1 cellular context compared by ENCODE assay signal in genomic region chr16:400061-400540, GRCh38.
TF ChIP-seq lines count a peak whose summit lies in the region.

No MANE protein-coding gene starts in this region.

TF ChIP-seq in HepG2, 621 proteins besides CTCF, POLR2A, EP300 and RAD21:
- no peak for TF ChIP-seq ZNF792 (CRISPR knock-in tag; IDR thresholded peaks at IDR 0.05)
- TF ChIP-seq ZNF335 (CRISPR knock-in tag; IDR thresholded peaks at IDR 0.05), result no peak
- TF ChIP-seq MED1 (CRISPR knock-in tag; IDR thresholded peaks at IDR 0.05), result no peak
- no peak for TF ChIP-seq ZNF644 (CRISPR knock-in tag; IDR thresholded peaks at IDR 0.05; ENCODE audit: low read depth)
- TF ChIP-seq ZNF670 (CRISPR knock-in tag; IDR thresholded peaks at IDR 0.05; ENCODE audit: borderline replicate concordance), result no peak
- TF ChIP-seq, protein P1, sequence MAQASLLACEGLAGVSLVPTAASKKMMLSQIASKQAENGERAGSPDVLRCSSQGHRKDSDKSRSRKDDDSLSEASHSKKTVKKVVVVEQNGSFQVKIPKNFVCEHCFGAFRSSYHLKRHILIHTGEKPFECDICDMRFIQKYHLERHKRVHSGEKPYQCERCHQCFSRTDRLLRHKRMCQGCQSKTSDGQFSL (CRISPR knock-in tag; IDR thresholded peaks at IDR 0.05), result no peak
- TF ChIP-seq ZNF562 (CRISPR knock-in tag; IDR thresholded peaks at IDR 0.05; ENCODE audit: borderline replicate concordance), result no peak
